7 cellular contexts compared by ENCODE assay signal in genomic region chr16:30926937-30927788, GRCh38. TPM values are rescaled to one million over a fixed set of nuclear protein-coding genes. Genes with fewer than 3 reads are reported as not detected.
DNase-seq lines count a peak whose midpoint lies in the region; ATAC-seq and TF ChIP-seq lines count a peak whose summit lies in the region.
"Had no signal": no experiment of that assay in that cellular context is flagged by ENCODE, and none has a peak within 500 bp of the region (broad histone marks: within the 10 kb centered on the region; RNA-seq: fewer than 3 reads in every experiment).

No MANE protein-coding gene starts in this region.

- H3K4me2 ChIP-seq in OCI-LY7 (ENCODE audit: low read length), result peak overlapping the region; percentile 8; the same call in 1 of the 2 replicates

- H2AFZ ChIP-seq in OCI-LY7 (ENCODE audit: low read length), result no peak overlapping the region

- no peaks in the 10 kb centered on the region for H3K79me2 ChIP-seq in OCI-LY7 (ENCODE audit: insufficient read depth, low read depth, low read length)

- peaks cover 10% of the 10 kb centered on the region for H3K4me1 ChIP-seq in OCI-LY7 (ENCODE audit: insufficient read depth, low read length, poor library complexity, severe bottlenecking)

- no peaks in the 10 kb centered on the region for H3K9me2 ChIP-seq in OCI-LY7 (ENCODE audit: insufficient read depth, low read length)

- no TSS peak for BruUV-seq in OCI-LY7 (replicated peaks; lab: Mats Ljungman, UMichigan)

- CTCF ChIA-PET in CD4-positive, alpha-beta T cell (lab: Charles Lee), result interaction anchor here (2.1 kb wide), 1 partner anchor 14 kb away, joined by 10 read pairs; no protein-coding TSS in a partner anchor
- CTCF ChIA-PET in OCI-LY7 (lab: Charles Lee; ENCODE audit: unreplicated experiment), result interaction anchor here (0.6 to 1.2 kb wide), 2 partner anchors 15 to 190 kb away, joined by 3 read pairs; partner anchors contain the start of gene KAT8

- no peaks in the 10 kb centered on the region for H3K9me3 ChIP-seq in CD4-positive, alpha-beta T cell (ENCODE audit: control insufficient read depth, low read length)
- H3K9me3 ChIP-seq in OCI-LY7 (ENCODE audit: low read length), result no peaks in the 10 kb centered on the region
- H3K9me3 ChIP-seq: body of pancreas had no signal

- no peaks in the 10 kb centered on the region for H3K27me3 Mint-ChIP-seq in CD4-positive, alpha-beta T cell
- H3K27me3 Mint-ChIP-seq in memory B cell, result no peaks in the 10 kb centered on the region

- POLR2A ChIA-PET in CD4-positive, alpha-beta T cell (lab: Charles Lee), result no interaction called here
- POLR2A ChIA-PET in OCI-LY7 (lab: Charles Lee), result interaction anchor here (0.5 to 1.3 kb wide), 4 partner anchors 11 to 107 kb away, joined by 3 to 6 read pairs (median 4); no protein-coding TSS in a partner anchor

- peaks cover 15% of the 10 kb centered on the region; the same call in 1 of the 2 replicates for H3K36me3 ChIP-seq in OCI-LY7 (ENCODE audit: insufficient read depth, low read length)

- ATAC-seq in CD4-positive, alpha-beta T cell (ENCODE audit: poor library complexity), result no peak
- no peak for ATAC-seq in memory B cell (ENCODE audit: low read depth)
- no peak for ATAC-seq in GM21723 (IDR thresholded peaks at IDR 0.05; ENCODE audit: unreplicated experiment)
- ATAC-seq: body of pancreas had no signal

- intact Hi-C loops in CD4-positive, alpha-beta T cell (cut with DNase I, micrococcal nuclease), result loop anchor here (10.0 kb wide), 3 partner anchors 148 to 932 kb away; partner anchors contain the start of genes HIRIP3 (in 1 of the 2), INO80E (in 1 of the 2), MYL11 (in 1 of the 2) and TBC1D10B (in 1 of the 2)
- intact Hi-C loops in OCI-LY7 (cut with micrococcal nuclease; ENCODE audit: unreplicated experiment), result no loop called here

- H3K9me3 Mint-ChIP-seq in CD4-positive, alpha-beta T cell, result no peaks in the 10 kb centered on the region
- no peaks in the 10 kb centered on the region for H3K9me3 Mint-ChIP-seq in memory B cell

- H3K4me1 Mint-ChIP-seq in CD4-positive, alpha-beta T cell (ENCODE audit: low read depth), result peaks cover 18% of the 10 kb centered on the region
- peaks cover 21% of the 10 kb centered on the region for H3K4me1 Mint-ChIP-seq in memory B cell

- H3K27ac Mint-ChIP-seq in CD4-positive, alpha-beta T cell, result no peak overlapping the region
- H3K27ac Mint-ChIP-seq in memory B cell, result peak overlapping the region; percentile 29

- H3K27ac ChIP-seq in CD4-positive, alpha-beta T cell (ENCODE audit: low read depth, low read length), result no peak overlapping the region
- H3K27ac ChIP-seq in OCI-LY7 (ENCODE audit: low read depth, low read length, poor library complexity, severe bottlenecking), result no peak overlapping the region
- H3K27ac ChIP-seq: body of pancreas had no signal

- H3K36me3 Mint-ChIP-seq in CD4-positive, alpha-beta T cell (ENCODE audit: low read depth), result peaks cover 18% of the 10 kb centered on the region
- peaks cover 9% of the 10 kb centered on the region for H3K36me3 Mint-ChIP-seq in memory B cell

- H3K4me3 ChIP-seq in OCI-LY7 (ENCODE audit: low read depth, low read length, poor library complexity, severe bottlenecking), result no peak overlapping the region
- H3K4me3 ChIP-seq: body of pancreas had no signal

- no peak for TF ChIP-seq CTCF in CD4-positive, alpha-beta T cell (IDR thresholded peaks at IDR 0.05)
- no peak for TF ChIP-seq CTCF in OCI-LY7 (conservative IDR thresholded peaks at IDR 0.05; ENCODE audit: low read length)

- no peaks in the 10 kb centered on the region for H3K27me3 ChIP-seq in CD4-positive, alpha-beta T cell (ENCODE audit: control insufficient read depth, insufficient read depth, low read length)
- H3K27me3 ChIP-seq: body of pancreas had no signal

- no peak for DNase-seq in CD4-positive, alpha-beta T cell
- DNase-seq in OCI-LY7 (ENCODE audit: low spot score), result no peak
- DNase-seq in memory B cell (ENCODE audit: low spot score in 2 of 2), result no peak
- DNase-seq in NCI-H146 (lab: John Stamatoyannopoulos, UW), result no peak
- no peak for DNase-seq in Ammon's horn (ENCODE audit: low spot score)

- peak overlapping the region; percentile 66 for H3K4me3 Mint-ChIP-seq in CD4-positive, alpha-beta T cell
- H3K4me3 Mint-ChIP-seq in memory B cell, result no peak overlapping the region

- H4K20me1 ChIP-seq in OCI-LY7 (ENCODE audit: insufficient read depth, low read length), result no peaks in the 10 kb centered on the region

RNA-seq across cellular contexts. Expression of gene FBXL19, which starts 3.8 kb away (rescaled TPM):
- total RNA-seq in CD4-positive, alpha-beta T cell, result 1 to 10 TPM; 7.5 to 8.9 TPM
- 16.1 and 16.2 TPM in 2 replicates for total RNA-seq in OCI-LY7 (2014; rRNA removed; shearing (Covaris generic))
- 30.2 and 34.8 TPM in 2 replicates for total RNA-seq in OCI-LY7 (2022)

RNA-seq across cellular contexts. Expression of gene ORAI3, which starts 21.7 kb away (rescaled TPM):
- total RNA-seq in CD4-positive, alpha-beta T cell, result 1 to 10 TPM; 3.0 to 4.5 TPM
- 5.7 and 7.8 TPM in 2 replicates for total RNA-seq in OCI-LY7 (2014; rRNA removed; shearing (Covaris generic))
- 16.3 and 18.3 TPM in 2 replicates for total RNA-seq in OCI-LY7 (2022)

RNA-seq across cellular contexts. Expression of gene SETD1A, which starts 30.4 kb away (rescaled TPM):
- 10 to 100 TPM; 40.1 to 41.2 TPM for total RNA-seq in CD4-positive, alpha-beta T cell
- total RNA-seq in OCI-LY7 (2014; rRNA removed; shearing (Covaris generic)), result 8.6 and 9.0 TPM in 2 replicates
- 35.7 and 36.0 TPM in 2 replicates for total RNA-seq in OCI-LY7 (2022)

RNA-seq across cellular contexts. Expression of gene CTF1, which starts 30.7 kb away (rescaled TPM):
- under 1 TPM in 1 of 2 experiments, not detected in 1; 0.20 TPM for total RNA-seq in CD4-positive, alpha-beta T cell
- total RNA-seq in OCI-LY7 (2014; rRNA removed; shearing (Covaris generic)), result 0.09 and 0.21 TPM in 2 replicates
- 0.46 and 0.68 TPM in 2 replicates for total RNA-seq in OCI-LY7 (2022)

RNA-seq across cellular contexts. Expression of gene BCL7C, which starts 33.3 kb away (rescaled TPM):
- 10 to 100 TPM; 17.8 to 19.1 TPM for total RNA-seq in CD4-positive, alpha-beta T cell
- total RNA-seq in OCI-LY7 (2014; rRNA removed; shearing (Covaris generic)), result 17.8 and 20.6 TPM in 2 replicates
- total RNA-seq in OCI-LY7 (2022), result 11.0 and 11.5 TPM in 2 replicates
